Comparison of ENCODE assay signal across 16 cellular contexts in the genomic region with DNA sequence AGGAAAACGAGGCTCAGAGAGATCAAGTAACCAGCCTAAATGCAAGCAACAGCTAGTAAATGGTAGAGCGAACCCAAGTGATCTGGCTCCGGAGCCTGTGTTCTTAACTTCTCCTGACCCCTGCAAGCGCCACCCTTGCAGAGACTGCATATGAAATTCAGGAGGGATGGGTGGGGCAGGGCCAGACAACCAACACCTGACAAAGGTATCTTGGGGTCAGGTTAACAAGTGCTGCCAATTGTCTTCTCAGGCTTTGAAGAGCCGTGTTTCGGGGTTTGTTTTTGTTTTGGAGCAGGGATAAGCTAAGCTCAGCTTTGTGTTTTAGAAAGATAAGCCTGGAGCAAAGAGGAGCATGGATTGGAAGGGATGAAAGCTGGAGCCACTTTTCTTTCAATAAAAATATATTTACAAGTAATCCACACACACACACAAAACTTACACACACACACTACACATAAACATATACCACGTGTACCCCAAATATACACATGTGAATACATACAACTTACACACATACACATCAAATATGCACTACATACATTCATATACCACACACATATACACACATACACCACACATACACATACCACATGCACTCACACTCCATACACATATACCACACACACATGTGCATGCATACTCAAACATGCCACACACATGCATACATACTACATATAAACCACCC.
DNase-seq lines count a peak whose midpoint lies in the region; ATAC-seq lines count a peak whose summit lies in the region.
"Had no signal": no experiment of that assay in that cellular context is flagged by ENCODE, and none has a peak within 500 bp of the region (broad histone marks: within the 10 kb centered on the region; RNA-seq: fewer than 3 reads in every experiment).

No MANE protein-coding gene starts in this region.

- H3K4me3 ChIP-seq in Jurkat, Clone E6-1 (ENCODE audit: low read length): peak overlapping the region; percentile 12

- no peaks in the 10 kb centered on the region for H3K9me3 Mint-ChIP-seq in activated CD8-positive, alpha-beta memory T cell treated with anti-CD3 and anti-CD28 coated beads, Interleukin-2, amount 10 ng/mL, durations not matched to agents 7 days and 5 days (ENCODE audit: low read depth)
- H3K9me3 Mint-ChIP-seq in activated T-helper 2 cell treated with anti-CD3 and anti-CD28 coated beads, Interferon-gamma antibody, Interleukin-2, Interleukin-4, amounts not matched to agents 10 μg/mL and 5 μg/mL and 100 μg/mL, durations not matched to agents 14 hours and 24 hours and 36 hours: no peaks in the 10 kb centered on the region
- H3K9me3 Mint-ChIP-seq in naive thymus-derived CD8-positive, alpha-beta T cell: peaks cover 0 to 4% (median 0%) of the 10 kb centered on the region in 9 donors

- CTCF ChIA-PET in activated CD8-positive, alpha-beta memory T cell treated with anti-CD3 and anti-CD28 coated beads, Interleukin-2, amount 10 ng/mL, durations not matched to agents 7 days and 5 days (lab: Charles Lee): interaction anchor here (2.7 kb wide), 1 partner anchor 50 kb away, joined by 9 read pairs; no protein-coding TSS in a partner anchor

- POLR2A ChIA-PET in naive thymus-derived CD8-positive, alpha-beta T cell (lab: Charles Lee): no interaction called here

- no peak overlapping the region for H3K27ac Mint-ChIP-seq in activated CD8-positive, alpha-beta memory T cell treated with anti-CD3 and anti-CD28 coated beads, Interleukin-2, amount 10 ng/mL, durations not matched to agents 7 days and 5 days
- H3K27ac Mint-ChIP-seq in activated T-helper 2 cell treated with anti-CD3 and anti-CD28 coated beads, Interferon-gamma antibody, Interleukin-2, Interleukin-4, amounts not matched to agents 10 μg/mL and 5 μg/mL and 100 μg/mL, durations not matched to agents 14 hours and 24 hours and 36 hours: no peak overlapping the region
- peak overlapping the region in 3 of 10 donors; percentile 69 to 85 (median 72) for H3K27ac Mint-ChIP-seq in naive thymus-derived CD8-positive, alpha-beta T cell

- no peaks in the 10 kb centered on the region for H3K36me3 Mint-ChIP-seq in activated CD8-positive, alpha-beta memory T cell treated with anti-CD3 and anti-CD28 coated beads, Interleukin-2, amount 10 ng/mL, durations not matched to agents 7 days and 5 days
- H3K36me3 Mint-ChIP-seq in activated T-helper 2 cell treated with anti-CD3 and anti-CD28 coated beads, Interferon-gamma antibody, Interleukin-2, Interleukin-4, amounts not matched to agents 10 μg/mL and 5 μg/mL and 100 μg/mL, durations not matched to agents 14 hours and 24 hours and 36 hours (ENCODE audit: low read depth): no peaks in the 10 kb centered on the region
- H3K36me3 Mint-ChIP-seq in naive thymus-derived CD8-positive, alpha-beta T cell: no peaks in the 10 kb centered on the region

- intact Hi-C loops in activated T-helper 2 cell treated with anti-CD3 and anti-CD28 coated beads, Interferon-gamma antibody, Interleukin-2, Interleukin-4, amounts not matched to agents 10 μg/mL and 5 μg/mL and 100 μg/mL, durations not matched to agents 14 hours and 24 hours and 36 hours (cut with micrococcal nuclease): no loop called here

- DNase-seq in activated CD8-positive, alpha-beta memory T cell treated with anti-CD3 and anti-CD28 coated beads, Interleukin-2, amount 10 ng/mL, durations not matched to agents 7 days and 5 days: no peak
- no peak for DNase-seq in activated CD8-positive, alpha-beta memory T cell treated with anti-CD3 and anti-CD28 coated beads for 24 hours
- DNase-seq in Jurkat, Clone E6-1 (ENCODE audit: low read depth, low spot score): no peak
- no peak for DNase-seq in activated T-helper 2 cell treated with anti-CD3 and anti-CD28 coated beads, Interferon-gamma antibody, Interleukin-2, Interleukin-4, amounts not matched to agents 10 μg/mL and 5 μg/mL and 100 μg/mL, durations not matched to agents 14 hours and 24 hours and 36 hours (ENCODE audit: low spot score)
- no peak for DNase-seq in naive thymus-derived CD8-positive, alpha-beta T cell
- DNase-seq in SW 1271 (lab: John Stamatoyannopoulos, UW) (no peak), HT-29 (ENCODE audit: low spot score) (no peak)
- DNase-seq: DMS79 treated with DMSO at 0.1 percent for 48 hours, GDM1, NCI-H1092, NCI-H1694, NCI-H446, NCI-H774 had no signal

- peak overlapping the region; percentile 27 for H3K4me3 Mint-ChIP-seq in activated CD8-positive, alpha-beta memory T cell treated with anti-CD3 and anti-CD28 coated beads, Interleukin-2, amount 10 ng/mL, durations not matched to agents 7 days and 5 days
- peak overlapping the region; percentile 69 for H3K4me3 Mint-ChIP-seq in activated T-helper 2 cell treated with anti-CD3 and anti-CD28 coated beads, Interferon-gamma antibody, Interleukin-2, Interleukin-4, amounts not matched to agents 10 μg/mL and 5 μg/mL and 100 μg/mL, durations not matched to agents 14 hours and 24 hours and 36 hours (ENCODE audit: low read depth)
- H3K4me3 Mint-ChIP-seq in naive thymus-derived CD8-positive, alpha-beta T cell: peak overlapping the region in 7 of 10 donors; percentile 19 to 88 (median 83)

- ATAC-seq in activated CD8-positive, alpha-beta memory T cell treated with anti-CD3 and anti-CD28 coated beads, Interleukin-2, amount 10 ng/mL, durations not matched to agents 7 days and 5 days: no peak
- ATAC-seq in naive thymus-derived CD8-positive, alpha-beta T cell: peak in 1 of 2 donors; percentile 30
- ATAC-seq in HG03280 (IDR thresholded peaks at IDR 0.05; ENCODE audit: unreplicated experiment): no peak
- ATAC-seq: Panc1, Right ventricle myocardium inferior had no signal

- H3K4me1 Mint-ChIP-seq in activated CD8-positive, alpha-beta memory T cell treated with anti-CD3 and anti-CD28 coated beads, Interleukin-2, amount 10 ng/mL, durations not matched to agents 7 days and 5 days: peaks cover 5% of the 10 kb centered on the region
- peaks cover 7% of the 10 kb centered on the region for H3K4me1 Mint-ChIP-seq in activated T-helper 2 cell treated with anti-CD3 and anti-CD28 coated beads, Interferon-gamma antibody, Interleukin-2, Interleukin-4, amounts not matched to agents 10 μg/mL and 5 μg/mL and 100 μg/mL, durations not matched to agents 14 hours and 24 hours and 36 hours (ENCODE audit: low read depth)
- peaks cover 0 to 13% (median 5%) of the 10 kb centered on the region in 4 donors for H3K4me1 Mint-ChIP-seq in naive thymus-derived CD8-positive, alpha-beta T cell

- H3K27me3 Mint-ChIP-seq in activated CD8-positive, alpha-beta memory T cell treated with anti-CD3 and anti-CD28 coated beads, Interleukin-2, amount 10 ng/mL, durations not matched to agents 7 days and 5 days: peaks cover 2% of the 10 kb centered on the region
- peaks cover 7% of the 10 kb centered on the region for H3K27me3 Mint-ChIP-seq in activated T-helper 2 cell treated with anti-CD3 and anti-CD28 coated beads, Interferon-gamma antibody, Interleukin-2, Interleukin-4, amounts not matched to agents 10 μg/mL and 5 μg/mL and 100 μg/mL, durations not matched to agents 14 hours and 24 hours and 36 hours (ENCODE audit: low read depth)
- H3K27me3 Mint-ChIP-seq in naive thymus-derived CD8-positive, alpha-beta T cell: peaks cover 6 to 19% (median 9%) of the 10 kb centered on the region in 5 donors

Comparison
In these comparisons a context has a peak if more than half of its experiments do, and no peak if none do; other contexts are left out.
1. H3K4me3 Mint-ChIP-seq: peak in every context shown above with its lines; median percentile 83 in naive thymus-derived CD8-positive, alpha-beta T cell; 69 in activated T-helper 2 cell treated with anti-CD3 and anti-CD28 coated beads, Interferon-gamma antibody, Interleukin-2, Interleukin-4, amounts not matched to agents 10 μg/mL and 5 μg/mL and 100 μg/mL, durations not matched to agents 14 hours and 24 hours and 36 hours; 27 in activated CD8-positive, alpha-beta memory T cell treated with anti-CD3 and anti-CD28 coated beads, Interleukin-2, amount 10 ng/mL, durations not matched to agents 7 days and 5 days.